Comparison of ENCODE assay signal across 26 cellular contexts in genomic region chr3:62928256-62928655, GRCh38.
"Had no signal": no experiment of that assay in that cellular context is flagged by ENCODE, and none has a peak within 500 bp of the region (broad histone marks: within the 10 kb centered on the region; RNA-seq: fewer than 3 reads in every experiment).

No MANE protein-coding gene starts in this region.

- H3K9me3 ChIP-seq: stomach, suprapubic skin, testis, thoracic aorta, thyroid gland, tibial artery, tibial nerve, transverse colon, upper lobe of left lung, upper lobe of right lung, uterus, vagina had no signal

- H3K27me3 ChIP-seq: suprapubic skin, testis, thyroid gland, tibial artery, tibial nerve, transverse colon, upper lobe of left lung, upper lobe of right lung, uterus, vagina had no signal

- H3K4me1 ChIP-seq: stomach, suprapubic skin, testis, thyroid gland, tibial artery, tibial nerve, upper lobe of left lung, upper lobe of right lung, uterus, vagina had no signal

- H3K36me3 ChIP-seq: stomach, suprapubic skin, thoracic aorta, thyroid gland, tibial artery, tibial nerve, transverse colon, upper lobe of left lung, upper lobe of right lung, uterus, vagina had no signal

- H3K4me3 ChIP-seq: stomach, suprapubic skin, testis, thoracic aorta, thyroid gland, tibial artery, tibial nerve, transverse colon, upper lobe of left lung, upper lobe of right lung, uterus, vagina had no signal

- DNase-seq: stimulated activated CD4-positive, alpha-beta T cell treated with anti-CD3 and anti-CD28 coated beads, Interleukin-2, amount 100 ng/mL, for 48 hours; stimulated activated CD4-positive, alpha-beta T cell treated with anti-CD3 and anti-CD28 coated beads, Interleukin-4, amount 100 ng/mL, for 1 hour; stimulated activated CD4-positive, alpha-beta T cell treated with anti-CD3 and anti-CD28 coated beads, Interleukin-4, amount 100 ng/mL, for 24 hours; stimulated activated CD4-positive, alpha-beta T cell treated with anti-CD3 and anti-CD28 coated beads, Interleukin-4, amount 100 ng/mL, for 4 hours; stimulated activated CD8-positive, alpha-beta memory T cell treated with anti-CD3 and anti-CD28 coated beads, Interleukin-4, amount 100 ng/mL, for 48 hours; stimulated activated naive B cell treated with anti-CD40 and anti-IgM and Interleukin-4, amounts not matched to agents 10 μg/mL and 1 μg/mL and 100 μg/mL, for 72 hours; stimulated activated naive CD4-positive, alpha-beta T cell; stimulated activated naive CD4-positive, alpha-beta T cell treated with Interleukin-2 at 50 U/mL for 16 hours; stimulated activated naive CD8-positive, alpha-beta T cell treated with anti-CD3 and anti-CD28 coated beads, Interleukin-15, amount 100 ng/mL, for 72 hours; stimulated activated naive CD8-positive, alpha-beta T cell treated with anti-CD3 and anti-CD28 coated beads, Interleukin-15, Interleukin-2, amounts not matched to agents 100 U/mL and 50 U/mL, for 24 hours; stomach; substantia nigra; testis; thyroid gland; tibial artery; transverse colon; trophoblast cell; upper lobe of left lung; upper lobe of right lung; uterus had no signal

- ATAC-seq: stimulated activated effector memory CD8-positive, alpha-beta T cell treated with anti-CD3 and anti-CD28 coated beads, Interleukin-12 subunit alpha, Interleukin-12 subunit beta, amount 100 ng/mL, for 72 hours; stimulated activated memory B cell treated with anti-CD40 and anti-IgM and Interleukin-4, amounts not matched to agents 10 μg/mL and 1 μg/mL and 100 μg/mL, for 72 hours; stimulated activated naive B cell treated with anti-CD40 and anti-IgM and Interleukin-4, amounts not matched to agents 10 μg/mL and 1 μg/mL and 100 μg/mL, for 72 hours; stimulated activated naive CD8-positive, alpha-beta T cell treated with anti-CD3 and anti-CD28 coated beads, Interleukin-15, amount 100 ng/mL, for 72 hours; stimulated activated naive CD8-positive, alpha-beta T cell treated with anti-CD3 and anti-CD28 coated beads, Interleukin-15, Interleukin-2, amounts not matched to agents 100 U/mL and 50 U/mL, for 24 hours; upper lobe of right lung had no signal
